2 cellular contexts compared by ENCODE assay signal in genomic region chr1:151939141-151939540, GRCh38.
TF ChIP-seq lines count a peak whose summit lies in the region.

No MANE protein-coding gene starts in this region.

TF ChIP-seq in HepG2, 621 proteins besides CTCF, POLR2A, EP300 and RAD21:
- TF ChIP-seq ZBTB21 (CRISPR knock-in tag; IDR thresholded peaks at IDR 0.05) (no peak), NFE2L2 (IDR thresholded peaks at IDR 0.05; ENCODE audit: low read length) (peak; percentile 40; the same call in 1 of the 2 replicates)

TF ChIP-seq in K562, 482 proteins besides CTCF, POLR2A, EP300 and RAD21:
- TF ChIP-seq FOSL1 (tag; conservative IDR thresholded peaks at IDR 0.05) (no peak), RB1 (IDR thresholded peaks at IDR 0.05; ENCODE audit: low read depth) (no peak), ZNF316 (IDR thresholded peaks at IDR 0.05) (0 out of 2 replicates have a peak, but pooled peaks have one; percentile 7), ZNF780A (CRISPR knock-in tag; IDR thresholded peaks at IDR 0.05) (no peak), HLTF (IDR thresholded peaks at IDR 0.05) (no peak), UBTF (IDR thresholded peaks at IDR 0.05; ENCODE audit: borderline replicate concordance in 1 of 2, low read depth in 2 of 2, low read length in 2 of 2) (no peak), FOXP4 (CRISPR knock-in tag; IDR thresholded peaks at IDR 0.05; ENCODE audit: borderline replicate concordance) (no peak), THRA (IDR thresholded peaks at IDR 0.05) (no peak), MAFG (tag; conservative IDR thresholded peaks at IDR 0.05) (peak; percentile 40; the same call in 1 of the 2 replicates), HOMEZ (CRISPR knock-in tag; IDR thresholded peaks at IDR 0.05) (no peak)
